ENCODE assay signal across 8 cellular contexts in the genomic region with DNA sequence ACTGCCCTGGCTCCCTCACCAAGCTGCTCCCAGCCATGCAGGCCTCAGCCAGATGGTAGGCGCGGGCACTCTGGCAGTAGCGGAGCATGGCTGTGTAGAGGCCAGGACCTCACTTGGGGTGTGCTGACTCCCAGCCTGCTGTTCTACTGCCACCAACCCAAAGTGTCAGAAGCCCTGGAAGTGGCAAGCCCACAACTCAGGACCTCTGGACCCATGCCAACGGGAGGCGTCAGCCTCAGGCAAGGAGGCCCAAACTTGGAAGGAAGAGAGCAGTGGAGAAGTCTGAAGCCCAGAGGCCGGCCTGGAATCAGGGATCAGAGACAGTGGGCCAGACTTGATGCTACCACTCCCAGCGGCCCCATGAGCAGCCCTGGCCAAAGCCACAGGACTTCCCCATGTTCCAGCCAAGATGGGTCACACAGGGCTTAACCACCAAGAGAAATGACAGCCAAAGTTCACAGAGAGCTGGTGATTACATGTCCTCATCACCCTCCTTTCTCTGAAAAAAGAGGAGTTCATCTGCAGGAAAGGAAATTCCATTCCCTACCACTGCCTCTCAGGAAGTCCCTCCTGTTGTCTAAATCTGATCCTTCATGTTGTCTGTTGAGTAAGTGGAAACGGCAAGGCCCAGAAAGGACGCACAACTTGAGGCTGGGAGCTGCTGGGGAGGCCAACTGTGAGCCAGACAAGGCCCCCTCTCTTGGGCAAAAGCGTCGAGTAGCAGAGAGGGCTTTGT. TPM values are rescaled to one million over a fixed set of nuclear protein-coding genes. Genes with fewer than 3 reads are reported as not detected.
DNase-seq lines count a peak whose midpoint lies in the region; ATAC-seq and TF ChIP-seq lines count a peak whose summit lies in the region.

No MANE protein-coding gene starts in this region.

- peak overlapping the region; percentile 84 for H3K27ac ChIP-seq in rectal smooth muscle tissue (ENCODE audit: low read depth, low read length)

- peaks cover 50% of the 10 kb centered on the region for H3K4me1 ChIP-seq in rectal smooth muscle tissue (ENCODE audit: control insufficient read depth, insufficient read depth, low read length)

- TF ChIP-seq CTCF in fibroblast of the aortic adventitia (IDR thresholded peaks at IDR 0.05; ENCODE audit: insufficient read depth, low read length) = no peak

- no peaks in the 10 kb centered on the region for H3K27me3 ChIP-seq in rectal smooth muscle tissue (ENCODE audit: control insufficient read depth, insufficient read depth, low read length)

- DNase-seq in DMS79 (lab: John Stamatoyannopoulos, UW) (peak; percentile 63), RPMI7951 (ENCODE audit: low read depth) (peak; percentile 76), fibroblast of the aortic adventitia (ENCODE audit: low read depth) (peak; percentile 78), SKM-1 treated with dmso at 0.1 percent for 144 hours (lab: John Stamatoyannopoulos, UW; ENCODE audit: unreplicated experiment) (no peak), activated gamma-delta T cell treated with Interleukin-2 at 50 U/mL for 16 hours (no peak)

- H3K4me3 ChIP-seq in fibroblast of the aortic adventitia (ENCODE audit: low read depth, low read length) = no peak overlapping the region
- peak overlapping the region; percentile 22 for H3K4me3 ChIP-seq in rectal smooth muscle tissue (ENCODE audit: low read length)

- peaks cover 3% of the 10 kb centered on the region for H3K36me3 ChIP-seq in rectal smooth muscle tissue (ENCODE audit: control insufficient read depth, insufficient read depth, low read length)

- ATAC-seq in activated CD4-positive, CD25-positive, alpha-beta regulatory T cell treated with anti-CD3 and anti-CD28 coated beads, Interleukin-2, amount 50 U/mL, for 24 hours = no peak
- no peak for ATAC-seq in GM21526 (IDR thresholded peaks at IDR 0.05; ENCODE audit: low FRiP score, unreplicated experiment)

- peak overlapping the region; percentile 49 for H3K9ac ChIP-seq in rectal smooth muscle tissue (ENCODE audit: low read length)

RNA-seq across cellular contexts. Expression of gene ARRB1, which starts 4.4 kb away (rescaled TPM):
- 15.3 and 17.7 TPM in 2 replicates for total RNA-seq in RPMI7951 (2014; rRNA removed; shearing (Covaris generic))
- total RNA-seq in fibroblast of the aortic adventitia (ENCODE audit: low replicate concordance) = 32.0 and 36.3 TPM in 2 replicates

RNA-seq across cellular contexts. Expression of gene RPS3, which starts 52.2 kb away (rescaled TPM):
- total RNA-seq in RPMI7951 (2014; rRNA removed; shearing (Covaris generic)) = 1,629 and 2,029 TPM in 2 replicates
- 2,208 and 3,605 TPM in 2 replicates for total RNA-seq in fibroblast of the aortic adventitia (ENCODE audit: low replicate concordance)

Comparison
In these comparisons a context has a peak if more than half of its experiments do, and no peak if none do; other contexts are left out.
1. DNase-seq: peak in DMS79 (single experiment), RPMI7951 (single experiment) and fibroblast of the aortic adventitia (single experiment); none in SKM-1 treated with dmso at 0.1 percent for 144 hours (single experiment) and activated gamma-delta T cell treated with Interleukin-2 at 50 U/mL for 16 hours (single experiment).